ENCODE assay signal across 21 cellular contexts in genomic region chr16:23571895-23572294, GRCh38. TPM values are rescaled to one million over a fixed set of nuclear protein-coding genes. Genes with fewer than 3 reads are reported as not detected.
A peak's percentile ranks its signal among the peaks of the same experiment; 100 is the strongest.
DNase-seq lines count a peak whose midpoint lies in the region; ATAC-seq, FAIRE-seq and TF ChIP-seq lines count a peak whose summit lies in the region.
"Had no signal": no experiment of that assay in that cellular context is flagged by ENCODE, and none has a peak within 500 bp of the region (broad histone marks: within the 10 kb centered on the region; RNA-seq: fewer than 3 reads in every experiment).

No MANE protein-coding gene starts in this region.

- POLR2A ChIA-PET in K562 (lab: Yijun Ruan, JAX): interaction anchor here (0.7 to 1.3 kb wide), 2 partner anchors 12 to 15 kb away, joined by 3 to 4 read pairs; partner anchors contain the start of genes EARS2 and UBFD1

- TF ChIP-seq POLR2A in K562 (conservative IDR thresholded peaks at IDR 0.05) (no peak), gastrocnemius medialis (IDR thresholded peaks at IDR 0.05) (no peak)

- CTCF ChIA-PET in K562 (lab: Yijun Ruan, JAX; ENCODE audit: low intra/inter-chr PET ratio): no interaction called here

- H3K27me3 ChIP-seq in K562 (ENCODE audit: control insufficient read depth in 2 of 2, insufficient read depth in 2 of 2, low read length in 2 of 2): no peaks in the 10 kb centered on the region
- no peaks in the 10 kb centered on the region for H3K27me3 ChIP-seq in gastrocnemius medialis
- H3K27me3 ChIP-seq: Peyer's patch had no signal

- H2AFZ ChIP-seq in K562 (ENCODE audit: low read depth, low read length): no peak overlapping the region

- no peaks in the 10 kb centered on the region for H3K79me2 ChIP-seq in K562 (ENCODE audit: control insufficient read depth, insufficient read depth, low read length)

- no peak for DNase-seq in activated T-cell treated with anti-CD3 and anti-CD28 coated beads, Interleukin-2, amount 50 U/mL, for 72 hours
- no peak for DNase-seq in activated T-cell treated with anti-CD3 and anti-CD28 coated beads, Interleukin-2, amount 50 U/mL, for 48 hours
- DNase-seq in K562 (ENCODE audit: extremely low read depth in 1 of 4, low spot score in 3 of 4) (no peak), gastrocnemius medialis (no peak), hypothalamus (lab: John Stamatoyannopoulos, UW) (no peak), NAMALWA (ENCODE audit: low spot score) (no peak)
- DNase-seq: ACHN; CD8-positive, alpha-beta T cell; DND-41; H9; KG1; NCI-H1105; NCI-H146; NCI-H2029 treated with DMSO at 0.1 percent for 48 hours; NCI-H226; NCI-H510A treated with DMSO at 0.1 percent for 48 hours; NCI-H748 treated with DMSO at 0.1 percent for 48 hours; Peyer's patch had no signal

- H3K27ac ChIP-seq in K562 (ENCODE audit: extremely low read depth, low read depth, low read length) (no peak overlapping the region), gastrocnemius medialis (peak overlapping the region; percentile 59 to 74 (median 63))
- H3K27ac ChIP-seq: 22Rv1, HL-60, Peyer's patch had no signal

- H3K4me3 Mint-ChIP-seq in activated T-cell treated with anti-CD3 and anti-CD28 coated beads, Interleukin-2, amount 50 U/mL, for 72 hours: no peak overlapping the region
- H3K4me3 Mint-ChIP-seq: CD8-positive, alpha-beta T cell; H9 had no signal

- no peak overlapping the region for H3K4me3 ChIP-seq in K562
- H3K4me3 ChIP-seq in gastrocnemius medialis: no peak overlapping the region
- H3K4me3 ChIP-seq: Peyer's patch had no signal

- 99% methylated on average over 5 of the region's 5 CpGs for WGBS in K562 (ENCODE audit: insufficient coverage, low coverage, missing lambda C conversion rate)

- H3K4me2 ChIP-seq in K562 (ENCODE audit: insufficient read depth, low read length): no peak overlapping the region

- no peak for TF ChIP-seq EP300 in K562 (IDR thresholded peaks at IDR 0.05; ENCODE audit: low read length)

- in situ Hi-C loops in K562 (cut with MboI): no loop called here
- in situ Hi-C loops in gastrocnemius medialis (cut with MboI; ENCODE audit: low sequenced_read_pairs in 4 of 4): no loop called here

- H3K4me1 Mint-ChIP-seq in activated T-cell treated with anti-CD3 and anti-CD28 coated beads, Interleukin-2, amount 50 U/mL, for 72 hours (ENCODE audit: low read depth): no peaks in the 10 kb centered on the region
- H3K4me1 Mint-ChIP-seq: H9 had no signal

- H3K36me3 ChIP-seq in K562 (ENCODE audit: control insufficient read depth, insufficient read depth, low read length) (peaks cover 68% of the 10 kb centered on the region; the same call in 2 of the 3 replicates), gastrocnemius medialis (peaks cover 0 to 91% of the 10 kb centered on the region in 2 donors)

- FAIRE-seq in K562 (lab: Jason Lieb, UNC): no peak
- FAIRE-seq: GM12892 had no signal

- BruUV-seq in K562 (replicated peaks; lab: Mats Ljungman, UMichigan): TSS peak; percentile 6

- TF ChIP-seq RAD21 in K562 (CRISPR knock-in tag; conservative IDR thresholded peaks at IDR 0.05 in 1 of 2, IDR thresholded peaks at IDR 0.05 in 1 of 2): no peak

- H3K9me3 ChIP-seq in K562 (replicated peaks; ENCODE audit: control insufficient read depth, insufficient read depth, low read depth, low read length): no peaks in the 10 kb centered on the region
- no peaks in the 10 kb centered on the region for H3K9me3 ChIP-seq in gastrocnemius medialis
- H3K9me3 ChIP-seq: Peyer's patch had no signal

- peak overlapping the region; percentile 40 for H3K27ac Mint-ChIP-seq in activated T-cell treated with anti-CD3 and anti-CD28 coated beads, Interleukin-2, amount 50 U/mL, for 72 hours
- H3K27ac Mint-ChIP-seq: CD8-positive, alpha-beta T cell; H9 had no signal

- TF ChIP-seq CTCF in K562 (IDR thresholded peaks at IDR 0.05 in 2 of 3, conservative IDR thresholded peaks at IDR 0.05 in 1 of 3; ENCODE audit: insufficient read depth in 2 of 3, low read depth in 1 of 3, low read length in 3 of 3) (no peak), gastrocnemius medialis (IDR thresholded peaks at IDR 0.05 in 4 of 5, conservative IDR thresholded peaks at IDR 0.05 in 1 of 5) (no peak)

- no peak overlapping the region for H3K9ac ChIP-seq in K562 (ENCODE audit: insufficient read depth in 1 of 2, low read depth in 2 of 2, low read length in 2 of 2)

- intact Hi-C loops in K562 (cut with micrococcal nuclease): no loop called here
- intact Hi-C loops in gastrocnemius medialis (cut with DNase I; ENCODE audit: low total_unique reads): no loop called here

- no peaks in the 10 kb centered on the region for H3K9me1 ChIP-seq in K562 (ENCODE audit: control insufficient read depth, insufficient read depth, low read length)

- peaks cover 2 to 17% of the 10 kb centered on the region in 2 donors for H3K36me3 Mint-ChIP-seq in activated T-cell treated with anti-CD3 and anti-CD28 coated beads, Interleukin-2, amount 50 U/mL, for 72 hours (ENCODE audit: insufficient read depth in 2 of 2)

- H3K9me3 Mint-ChIP-seq in activated T-cell treated with anti-CD3 and anti-CD28 coated beads, Interleukin-2, amount 50 U/mL, for 72 hours: no peaks in the 10 kb centered on the region
- H3K9me3 Mint-ChIP-seq: CD8-positive, alpha-beta T cell; H9 had no signal

- no peaks in the 10 kb centered on the region for H4K20me1 ChIP-seq in K562 (replicated peaks; ENCODE audit: control insufficient read depth, insufficient read depth, low read length)

- ATAC-seq in activated T-cell treated with anti-CD3 and anti-CD28 coated beads, Interleukin-2, amount 50 U/mL, for 72 hours (replicated peaks in 1 of 2): no peak
- ATAC-seq in K562: no peak
- ATAC-seq in gastrocnemius medialis: no peak
- ATAC-seq: CD8-positive, alpha-beta T cell had no signal

- H3K4me1 ChIP-seq in K562 (replicated peaks in 1 of 2; ENCODE audit: control insufficient read depth in 2 of 2, insufficient read depth in 2 of 2, low read length in 2 of 2) (no peaks in the 10 kb centered on the region), gastrocnemius medialis (peaks cover 14 to 20% of the 10 kb centered on the region in 2 donors)

- H3K27me3 Mint-ChIP-seq in activated T-cell treated with anti-CD3 and anti-CD28 coated beads, Interleukin-2, amount 50 U/mL, for 72 hours (ENCODE audit: low read depth): no peaks in the 10 kb centered on the region

RNA-seq across cellular contexts. Expression of gene UBFD1, which starts 14.4 kb away (rescaled TPM):
- total RNA-seq in activated T-cell treated with anti-CD3 and anti-CD28 coated beads, Interleukin-2, amount 50 U/mL, for 72 hours: 10 to 100 TPM; 58.8 to 63.4 TPM
- 119 and 132 TPM in 2 replicates for total RNA-seq in K562 (2011; cell fraction: chromatin; rRNA removed; ENCODE audit: low replicate concordance)
- 81.9 and 104 TPM in 2 replicates for total RNA-seq in K562 (2011; cell fraction: nucleolus; rRNA removed)
- 134 and 172 TPM in 2 replicates for total RNA-seq in K562 (2011; cell fraction: nucleoplasm; rRNA removed)
- total RNA-seq in K562 (2014; rRNA removed) (66.2 and 91.7 TPM in 2 replicates), K562 (2014; rRNA removed; fragmentation: Illumina TruSeq; extraction: Trizol) (31.0 and 34.6 TPM in 2 replicates), K562 (2015; rRNA removed; fragmentation: Illumina TruSeq; extraction: Trizol) (25.5 and 26.3 TPM in 2 replicates), K562 (2021) (65.6 and 68.1 TPM in 2 replicates), gastrocnemius medialis (100 to 1,000 TPM; 133 to 367 (median 317) TPM)
- polyA plus RNA-seq in K562 (2011; rRNA removed) (51.3 and 53.2 TPM in 2 replicates), K562 (2014; fragmentation: Illumina TruSeq; extraction: Trizol) (29.0 and 34.0 TPM in 2 replicates), K562 (2014; fragmentation: Nextera tagmentation; extraction: Ambion mirVana) (10 to 100 TPM; 10.7 to 11.0 TPM), K562 (2014; rRNA removed) (47.9 and 58.8 TPM in 2 replicates)
- polyA plus RNA-seq in K562 (2011; cell fraction: cytosol; rRNA removed): 45.2 and 62.5 TPM in 2 replicates
- 77.7 and 83.6 TPM in 2 replicates for polyA plus RNA-seq in K562 (2011; cell fraction: nucleus; rRNA removed)
- 29.3 and 42.1 TPM in 2 replicates for polyA plus RNA-seq in K562 (2012)
- polyA minus RNA-seq in K562 (2011; rRNA and poly(A)+ RNA removed): 44.9 and 47.1 TPM in 2 replicates
- polyA minus RNA-seq in K562 (2011; cell fraction: cytosol; rRNA and poly(A)+ RNA removed): 22.3 and 28.6 TPM in 2 replicates
- 43.6 and 61.6 TPM in 2 replicates for polyA minus RNA-seq in K562 (2011; cell fraction: nucleus; rRNA and poly(A)+ RNA removed)

RNA-seq across cellular contexts. Expression of gene EARS2, which starts 14.7 kb away (rescaled TPM):
- total RNA-seq in activated T-cell treated with anti-CD3 and anti-CD28 coated beads, Interleukin-2, amount 50 U/mL, for 72 hours: 10 to 100 TPM; 12.5 to 13.4 TPM
- total RNA-seq in K562 (2011; cell fraction: chromatin; rRNA removed; ENCODE audit: low replicate concordance): 61.3 and 143 TPM in 2 replicates
- 97.4 and 101 TPM in 2 replicates for total RNA-seq in K562 (2011; cell fraction: nucleolus; rRNA removed)
- total RNA-seq in K562 (2011; cell fraction: nucleoplasm; rRNA removed): 85.9 and 96.5 TPM in 2 replicates
- total RNA-seq in K562 (2014; rRNA removed): 31.3 and 40.7 TPM in 2 replicates
- 38.2 and 42.1 TPM in 2 replicates for total RNA-seq in K562 (2014; rRNA removed; fragmentation: Illumina TruSeq; extraction: Trizol)
- total RNA-seq in K562 (2015; rRNA removed; fragmentation: Illumina TruSeq; extraction: Trizol): 39.9 and 41.7 TPM in 2 replicates
- 35.7 and 35.9 TPM in 2 replicates for total RNA-seq in K562 (2021)
- 57.4 and 63.3 TPM in 2 replicates for polyA plus RNA-seq in K562 (2011; rRNA removed)
- polyA plus RNA-seq in K562 (2011; cell fraction: cytosol; rRNA removed): 80.9 and 118 TPM in 2 replicates
- polyA plus RNA-seq in K562 (2011; cell fraction: nucleus; rRNA removed): 62.7 and 98.7 TPM in 2 replicates
- 17.5 and 29.5 TPM in 2 replicates for polyA plus RNA-seq in K562 (2012)
- 46.6 and 58.6 TPM in 2 replicates for polyA plus RNA-seq in K562 (2014; fragmentation: Illumina TruSeq; extraction: Trizol)
- polyA plus RNA-seq in K562 (2014; fragmentation: Nextera tagmentation; extraction: Ambion mirVana): 10 to 100 TPM; 17.6 to 20.4 TPM
- 36.3 and 43.2 TPM in 2 replicates for polyA plus RNA-seq in K562 (2014; rRNA removed)
- 78.2 and 79.2 TPM in 2 replicates for polyA minus RNA-seq in K562 (2011; rRNA and poly(A)+ RNA removed)
- 41.2 and 58.2 TPM in 2 replicates for polyA minus RNA-seq in K562 (2011; cell fraction: cytosol; rRNA and poly(A)+ RNA removed)
- polyA minus RNA-seq in K562 (2011; cell fraction: nucleus; rRNA and poly(A)+ RNA removed): 39.6 and 57.3 TPM in 2 replicates
- 10 to 100 TPM in 3 of 4 donors, 1 to 10 TPM in 1; 8.4 to 39.6 (median 19.3) TPM for total RNA-seq in gastrocnemius medialis

RNA-seq across cellular contexts. Expression of gene NDUFAB1, which starts 24.2 kb away (rescaled TPM):
- 10 to 100 TPM; 73.5 to 80.3 TPM for total RNA-seq in activated T-cell treated with anti-CD3 and anti-CD28 coated beads, Interleukin-2, amount 50 U/mL, for 72 hours
- 39.9 and 62.7 TPM in 2 replicates for total RNA-seq in K562 (2011; cell fraction: chromatin; rRNA removed; ENCODE audit: low replicate concordance)
- total RNA-seq in K562 (2011; cell fraction: nucleolus; rRNA removed): 38.2 and 39.7 TPM in 2 replicates
- 52.5 and 65.8 TPM in 2 replicates for total RNA-seq in K562 (2011; cell fraction: nucleoplasm; rRNA removed)
- total RNA-seq in K562 (2014; rRNA removed): 355 and 382 TPM in 2 replicates
- 234 and 245 TPM in 2 replicates for total RNA-seq in K562 (2014; rRNA removed; fragmentation: Illumina TruSeq; extraction: Trizol)
- 215 and 235 TPM in 2 replicates for total RNA-seq in K562 (2015; rRNA removed; fragmentation: Illumina TruSeq; extraction: Trizol)
- 238 and 260 TPM in 2 replicates for total RNA-seq in K562 (2021)
- polyA plus RNA-seq in K562 (2011; rRNA removed): 246 and 317 TPM in 2 replicates
- polyA plus RNA-seq in K562 (2011; cell fraction: cytosol; rRNA removed): 350 and 532 TPM in 2 replicates
- polyA plus RNA-seq in K562 (2011; cell fraction: nucleus; rRNA removed): 78.8 and 89.0 TPM in 2 replicates
- polyA plus RNA-seq in K562 (2012): 168 and 302 TPM in 2 replicates
- 143 and 182 TPM in 2 replicates for polyA plus RNA-seq in K562 (2014; fragmentation: Illumina TruSeq; extraction: Trizol)
- polyA plus RNA-seq in K562 (2014; fragmentation: Nextera tagmentation; extraction: Ambion mirVana): 100 to 1,000 TPM; 123 to 240 TPM
- polyA plus RNA-seq in K562 (2014; rRNA removed): 481 and 558 TPM in 2 replicates
- 77.6 and 92.4 TPM in 2 replicates for polyA minus RNA-seq in K562 (2011; rRNA and poly(A)+ RNA removed)
- polyA minus RNA-seq in K562 (2011; cell fraction: cytosol; rRNA and poly(A)+ RNA removed): 86.8 and 89.9 TPM in 2 replicates
- polyA minus RNA-seq in K562 (2011; cell fraction: nucleus; rRNA and poly(A)+ RNA removed): 16.8 and 23.7 TPM in 2 replicates
- total RNA-seq in gastrocnemius medialis: 100 to 1,000 TPM; 166 to 400 (median 323) TPM
